In the genomic region with DNA sequence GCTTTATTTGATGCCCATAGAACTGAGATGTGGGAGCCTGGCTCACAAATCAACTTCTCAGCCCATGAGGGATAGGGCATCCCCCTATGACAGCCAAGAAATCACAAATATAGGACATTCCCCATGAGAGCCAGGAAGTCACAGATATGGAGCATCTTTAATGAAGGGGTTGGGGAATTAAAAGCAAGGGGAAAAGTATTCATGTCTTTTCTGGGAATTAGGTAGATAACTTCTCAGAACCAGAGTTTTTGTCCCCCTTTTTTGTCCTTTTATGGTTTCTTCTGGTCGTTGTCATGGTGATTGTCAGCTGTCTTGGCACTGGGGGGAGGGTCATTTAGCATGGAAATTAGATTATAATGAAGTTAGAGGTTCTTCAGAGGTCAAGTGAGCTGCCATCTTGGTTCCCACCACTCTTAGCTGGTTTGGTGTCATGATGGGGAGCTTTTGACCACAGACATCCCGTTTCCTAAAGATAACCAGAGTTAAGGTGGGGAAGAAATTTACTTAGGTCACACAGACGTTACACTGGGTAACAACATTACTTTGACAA, we compare ENCODE assay signal across 36 cellular contexts.
"Had no signal": no experiment of that assay in that cellular context is flagged by ENCODE, and none has a peak within 500 bp of the region (broad histone marks: within the 10 kb centered on the region; RNA-seq: fewer than 3 reads in every experiment).

No MANE protein-coding gene starts in this region.

- H3K4me3 Mint-ChIP-seq: activated B cell treated with CpG ODN at 0.5 μM for 24 hours; activated CD4-positive, alpha-beta memory T cell treated with anti-CD3 and anti-CD28 coated beads for 36 hours; activated CD4-positive, alpha-beta T cell treated with anti-CD3 and anti-CD28 coated beads for 36 hours; activated CD8-positive, alpha-beta memory T cell treated with anti-CD3 and anti-CD28 coated beads, Interleukin-2, amount 10 ng/mL, durations not matched to agents 7 days and 5 days; activated CD8-positive, alpha-beta T cell treated with anti-CD3 and anti-CD28 coated beads, Interleukin-2, amount 10 ng/mL, durations not matched to agents 7 days and 5 days; activated naive CD4-positive, alpha-beta T cell treated with anti-CD3 and anti-CD28 coated beads, Interleukin-2, amount 10 ng/mL, durations not matched to agents 7 days and 5 days; activated naive CD4-positive, alpha-beta T cell treated with anti-CD3 and anti-CD28 coated beads, Interleukin-2, amount 50 U/mL, for 24 hours; activated naive CD8-positive, alpha-beta T cell; activated T-cell treated with anti-CD3 and anti-CD28 coated beads, Interleukin-2, amount 50 U/mL, for 24 hours; brain; central memory CD8-positive, alpha-beta T cell; T-helper 1 cell treated with Interleukin-12 subunit alpha and Interleukin-12 subunit beta and Interleukin-4 antibody, amounts not matched to agents 30 μg/mL and 1 μg/mL, for 36 hours; T-helper 2 cell treated with Interferon-gamma antibody and Interleukin-4, amounts not matched to agents 5 μg/mL and 100 μg/mL, for 36 hours had no signal

- DNase-seq: activated B cell treated with CpG ODN at 0.5 μM for 24 hours; activated CD4-positive, alpha-beta memory T cell treated with anti-CD3 and anti-CD28 coated beads for 36 hours; activated CD4-positive, alpha-beta T cell treated with anti-CD3 and anti-CD28 coated beads for 36 hours; activated CD4-positive, alpha-beta T cell treated with anti-CD3 and anti-CD28 coated beads for 48 hours; activated CD4-positive, alpha-beta T cell treated with anti-CD3 and anti-CD28 coated beads, Interleukin-2, amount 50 U/mL, for 1 hour; activated CD4-positive, alpha-beta T cell treated with anti-CD3 and anti-CD28 coated beads, Interleukin-2, amount 50 U/mL, for 4 hours; activated CD4-positive, CD25-positive, alpha-beta regulatory T cell treated with anti-CD3 and anti-CD28 coated beads, Interleukin-2, amount 50 U/mL, for 72 hours; activated CD8-positive, alpha-beta memory T cell treated with anti-CD3 and anti-CD28 coated beads for 24 hours; activated CD8-positive, alpha-beta memory T cell treated with anti-CD3 and anti-CD28 coated beads, Interleukin-2, amount 10 ng/mL, durations not matched to agents 7 days and 5 days; activated CD8-positive, alpha-beta memory T cell treated with anti-CD3 and anti-CD28 coated beads, Interleukin-2, amount 50 U/mL, for 48 hours; activated CD8-positive, alpha-beta T cell treated with anti-CD3 and anti-CD28 coated beads, Interleukin-2, amount 10 ng/mL, durations not matched to agents 7 days and 5 days; activated effector memory CD4-positive, alpha-beta T cell treated with Interleukin-2 at 50 U/mL for 16 hours; activated gamma-delta T cell; activated naive CD4-positive, alpha-beta T cell treated with anti-CD3 and anti-CD28 coated beads, Interleukin-2, amount 10 ng/mL, durations not matched to agents 7 days and 5 days; activated naive CD4-positive, alpha-beta T cell treated with Interleukin-2 at 50 U/mL for 16 hours; activated T-cell treated with anti-CD3 and anti-CD28 coated beads, Interleukin-2, amount 50 U/mL, for 24 hours; amygdala; anterior cingulate cortex; caudate nucleus; cerebellar nuclear complex; colonic mucosa; T-helper 1 cell; T-helper 2 cell; T-helper 9 cell had no signal

- H3K9me3 ChIP-seq: ascending aorta, colonic mucosa had no signal

- H3K4me1 Mint-ChIP-seq: activated B cell treated with CpG ODN at 0.5 μM for 24 hours; activated naive CD4-positive, alpha-beta T cell treated with anti-CD3 and anti-CD28 coated beads, Interleukin-2, amount 10 ng/mL, durations not matched to agents 7 days and 5 days; activated naive CD4-positive, alpha-beta T cell treated with anti-CD3 and anti-CD28 coated beads, Interleukin-2, amount 50 U/mL, for 24 hours; brain; central memory CD8-positive, alpha-beta T cell had no signal

- H3K4me3 ChIP-seq: ascending aorta, cardiac muscle cell, colonic mucosa had no signal

- H3K36me3 Mint-ChIP-seq: activated CD4-positive, alpha-beta memory T cell treated with anti-CD3 and anti-CD28 coated beads for 36 hours had no signal

- H3K9me3 Mint-ChIP-seq: activated naive CD4-positive, alpha-beta T cell treated with anti-CD3 and anti-CD28 coated beads, Interleukin-2, amount 10 ng/mL, durations not matched to agents 7 days and 5 days; activated naive CD4-positive, alpha-beta T cell treated with anti-CD3 and anti-CD28 coated beads, Interleukin-2, amount 50 U/mL, for 24 hours; activated T-helper 2 cell treated with anti-CD3 and anti-CD28 coated beads, Interferon-gamma antibody, Interleukin-2, Interleukin-4, amounts not matched to agents 10 μg/mL and 5 μg/mL and 100 μg/mL, durations not matched to agents 14 hours and 24 hours and 36 hours; T-helper 1 cell treated with Interleukin-12 subunit alpha and Interleukin-12 subunit beta and Interleukin-4 antibody, amounts not matched to agents 30 μg/mL and 1 μg/mL, for 36 hours had no signal

- FAIRE-seq: bronchial epithelial cell, TTC549 had no signal

- H3K4me1 ChIP-seq: ascending aorta, colonic mucosa had no signal

- H3K27me3 ChIP-seq: ascending aorta, cardiac muscle cell, colonic mucosa had no signal

- H3K27me3 Mint-ChIP-seq: activated B cell treated with CpG ODN at 0.5 μM for 24 hours; activated CD4-positive, alpha-beta memory T cell treated with anti-CD3 and anti-CD28 coated beads for 36 hours; activated CD4-positive, alpha-beta T cell treated with anti-CD3 and anti-CD28 coated beads for 36 hours; activated CD8-positive, alpha-beta memory T cell treated with anti-CD3 and anti-CD28 coated beads, Interleukin-2, amount 10 ng/mL, durations not matched to agents 7 days and 5 days; activated naive CD4-positive, alpha-beta T cell treated with anti-CD3 and anti-CD28 coated beads, Interleukin-2, amount 10 ng/mL, durations not matched to agents 7 days and 5 days; activated naive CD4-positive, alpha-beta T cell treated with anti-CD3 and anti-CD28 coated beads, Interleukin-2, amount 50 U/mL, for 24 hours; activated naive CD8-positive, alpha-beta T cell; activated T-cell treated with anti-CD3 and anti-CD28 coated beads, Interleukin-2, amount 50 U/mL, for 24 hours; central memory CD8-positive, alpha-beta T cell had no signal

- ATAC-seq: activated CD4-positive, alpha-beta T cell treated with anti-CD3 and anti-CD28 coated beads for 36 hours; activated CD8-positive, alpha-beta memory T cell treated with anti-CD3 and anti-CD28 coated beads, Interleukin-2, amount 10 ng/mL, durations not matched to agents 7 days and 5 days; activated CD8-positive, alpha-beta T cell treated with anti-CD3 and anti-CD28 coated beads, Interleukin-2, amount 10 ng/mL, durations not matched to agents 7 days and 5 days had no signal

- H3K27ac ChIP-seq: ascending aorta, cardiac muscle cell, colonic mucosa, VCaP had no signal

- H3K27ac Mint-ChIP-seq: activated B cell treated with CpG ODN at 0.5 μM for 24 hours; activated CD4-positive, alpha-beta memory T cell treated with anti-CD3 and anti-CD28 coated beads for 36 hours; activated CD4-positive, alpha-beta T cell treated with anti-CD3 and anti-CD28 coated beads for 36 hours; activated CD8-positive, alpha-beta memory T cell treated with anti-CD3 and anti-CD28 coated beads, Interleukin-2, amount 10 ng/mL, durations not matched to agents 7 days and 5 days; activated CD8-positive, alpha-beta T cell treated with anti-CD3 and anti-CD28 coated beads, Interleukin-2, amount 10 ng/mL, durations not matched to agents 7 days and 5 days; activated naive CD4-positive, alpha-beta T cell treated with anti-CD3 and anti-CD28 coated beads, Interleukin-2, amount 10 ng/mL, durations not matched to agents 7 days and 5 days; activated naive CD4-positive, alpha-beta T cell treated with anti-CD3 and anti-CD28 coated beads, Interleukin-2, amount 50 U/mL, for 24 hours; activated naive CD8-positive, alpha-beta T cell; activated T-cell treated with anti-CD3 and anti-CD28 coated beads, Interleukin-2, amount 50 U/mL, for 24 hours; activated T-helper 2 cell treated with anti-CD3 and anti-CD28 coated beads, Interferon-gamma antibody, Interleukin-2, Interleukin-4, amounts not matched to agents 10 μg/mL and 5 μg/mL and 100 μg/mL, durations not matched to agents 14 hours and 24 hours and 36 hours; brain; T-helper 1 cell treated with Interleukin-12 subunit alpha and Interleukin-12 subunit beta and Interleukin-4 antibody, amounts not matched to agents 30 μg/mL and 1 μg/mL, for 36 hours; T-helper 2 cell treated with Interferon-gamma antibody and Interleukin-4, amounts not matched to agents 5 μg/mL and 100 μg/mL, for 36 hours had no signal
